Comparison of ENCODE assay signal across 1 cellular context in genomic region chr4:182447938-182448280, GRCh38.
TF ChIP-seq lines count a peak whose summit lies in the region.

No MANE protein-coding gene starts in this region.

TF ChIP-seq in A549, 52 proteins besides CTCF, POLR2A, EP300 and RAD21 (continued from another document):
- no peak for TF ChIP-seq BHLHE40 (IDR thresholded peaks at IDR 0.05; ENCODE audit: low read depth, low read length)
- no peak for TF ChIP-seq MYC (IDR thresholded peaks at IDR 0.05; ENCODE audit: borderline replicate concordance, low read length)
- TF ChIP-seq TFCP2L1 (CRISPR knock-in tag; IDR thresholded peaks at IDR 0.05) = no peak
- no peak for TF ChIP-seq PHF8 (IDR thresholded peaks at IDR 0.05; ENCODE audit: borderline replicate concordance, low read depth)
- no peak for TF ChIP-seq CHD4 (IDR thresholded peaks at IDR 0.05; ENCODE audit: borderline replicate concordance)
- TF ChIP-seq JUN (IDR thresholded peaks at IDR 0.05) = no peak
TF ChIP-seq in A549: peak in this region for 0.
